2 cellular contexts compared by ENCODE assay signal in the genomic region with DNA sequence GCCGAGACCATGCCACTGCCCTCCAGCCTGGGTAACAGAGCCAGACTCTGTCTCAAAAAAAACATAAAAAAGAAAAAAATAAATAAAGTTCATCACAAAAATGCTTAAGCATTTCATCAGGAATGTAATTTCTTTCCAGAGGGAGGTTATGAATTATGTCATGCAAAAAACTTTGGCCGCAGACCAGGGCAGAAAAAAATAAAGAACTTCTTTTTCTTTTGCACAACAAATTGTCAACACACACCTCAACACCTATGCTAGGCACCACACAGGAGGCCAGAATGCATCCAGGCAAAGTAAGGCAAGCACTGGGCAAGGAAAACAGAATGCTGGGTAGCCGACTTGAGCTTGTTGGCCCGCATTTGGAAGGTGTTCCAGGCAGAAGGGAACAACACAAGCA.
TF ChIP-seq lines count a peak whose summit lies in the region.

No MANE protein-coding gene starts in this region.

TF ChIP-seq in A549, 52 proteins besides CTCF, POLR2A, EP300 and RAD21:
- TF ChIP-seq GATA3 (IDR thresholded peaks at IDR 0.05; ENCODE audit: borderline replicate concordance) (no peak), SREBF2 (IDR thresholded peaks at IDR 0.05) (no peak), POLR2AphosphoS2 (conservative IDR thresholded peaks at IDR 0.05; ENCODE audit: low read length) (no peak), FOSL2 (IDR thresholded peaks at IDR 0.05) (no peak), FOSL2 (CRISPR knock-in tag; IDR thresholded peaks at IDR 0.05) (no peak), TFCP2L1 (CRISPR knock-in tag; IDR thresholded peaks at IDR 0.05) (no peak), RFX5 (IDR thresholded peaks at IDR 0.05) (no peak), HOXB13 (CRISPR knock-in tag; IDR thresholded peaks at IDR 0.05; ENCODE audit: low read depth) (no peak), EHF (CRISPR knock-in tag; IDR thresholded peaks at IDR 0.05) (no peak), KDM5A (IDR thresholded peaks at IDR 0.05) (no peak), FOSB (CRISPR knock-in tag; IDR thresholded peaks at IDR 0.05) (no peak), JUNB (IDR thresholded peaks at IDR 0.05) (no peak)
- TF ChIP-seq, protein P1, sequence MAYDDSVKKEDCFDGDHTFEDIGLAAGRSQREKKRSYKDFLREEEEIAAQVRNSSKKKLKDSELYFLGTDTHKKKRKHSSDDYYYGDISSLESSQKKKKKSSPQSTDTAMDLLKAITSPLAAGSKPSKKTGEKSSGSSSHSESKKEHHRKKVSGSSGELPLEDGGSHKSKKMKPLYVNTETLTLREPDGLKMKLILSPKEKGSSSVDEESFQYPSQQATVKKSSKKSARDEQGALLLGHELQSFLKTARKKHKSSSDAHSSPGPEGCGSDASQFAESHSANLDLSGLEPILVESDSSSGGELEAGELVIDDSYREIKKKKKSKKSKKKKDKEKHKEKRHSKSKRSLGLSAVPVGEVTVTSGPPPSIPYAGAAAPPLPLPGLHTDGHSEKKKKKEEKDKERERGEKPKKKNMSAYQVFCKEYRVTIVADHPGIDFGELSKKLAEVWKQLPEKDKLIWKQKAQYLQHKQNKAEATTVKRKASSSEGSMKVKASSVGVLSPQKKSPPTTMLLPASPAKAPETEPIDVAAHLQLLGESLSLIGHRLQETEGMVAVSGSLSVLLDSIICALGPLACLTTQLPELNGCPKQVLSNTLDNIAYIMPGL (CRISPR knock-in tag; IDR thresholded peaks at IDR 0.05; ENCODE audit: borderline replicate concordance), result no peak
- TF ChIP-seq, protein P2, sequence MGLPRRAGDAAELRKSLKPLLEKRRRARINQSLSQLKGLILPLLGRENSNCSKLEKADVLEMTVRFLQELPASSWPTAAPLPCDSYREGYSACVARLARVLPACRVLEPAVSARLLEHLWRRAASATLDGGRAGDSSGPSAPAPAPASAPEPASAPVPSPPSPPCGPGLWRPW (IDR thresholded peaks at IDR 0.05), result no peak
TF ChIP-seq in A549: peak in this region for 0.

TF ChIP-seq in IMR-90, 13 proteins besides CTCF, POLR2A, EP300 and RAD21:
- no peak for TF ChIP-seq CEBPB (IDR thresholded peaks at IDR 0.05; ENCODE audit: low read depth, low read length)
- TF ChIP-seq RCOR1 (IDR thresholded peaks at IDR 0.05; ENCODE audit: insufficient replicate concordance, low read length), result no peak
- no peak for TF ChIP-seq MAZ (IDR thresholded peaks at IDR 0.05; ENCODE audit: borderline replicate concordance, low read depth, low read length)
- TF ChIP-seq MAFK (IDR thresholded peaks at IDR 0.05; ENCODE audit: low read depth, low read length), result no peak
- TF ChIP-seq CHD1 (IDR thresholded peaks at IDR 0.05; ENCODE audit: low read depth, low read length), result no peak
- TF ChIP-seq SMC3 (IDR thresholded peaks at IDR 0.05; ENCODE audit: low read depth, low read length), result no peak
TF ChIP-seq in IMR-90: peak in this region for 0.
